In genomic region chr6:37985355-37985754, GRCh38 we compare ENCODE assay signal across 14 cellular contexts.
DNase-seq lines count a peak whose midpoint lies in the region; ATAC-seq and TF ChIP-seq lines count a peak whose summit lies in the region.
"Had no signal": no experiment of that assay in that cellular context is flagged by ENCODE, and none has a peak within 500 bp of the region (broad histone marks: within the 10 kb centered on the region; RNA-seq: fewer than 3 reads in every experiment).

No MANE protein-coding gene starts in this region.

- H3K27me3 Mint-ChIP-seq in activated T-cell treated with anti-CD3 and anti-CD28 coated beads, Interleukin-2, amount 50 U/mL, for 24 hours = no peaks in the 10 kb centered on the region

- H3K4me3 ChIP-seq in DND-41 (ENCODE audit: low read depth in 1 of 2, low read length in 2 of 2) (no peak overlapping the region), coronary artery (no peak overlapping the region), PC-9 (no peak overlapping the region)
- H3K4me3 ChIP-seq: lower lobe of right lung, MG63, neural progenitor cell had no signal

- H3K79me2 ChIP-seq in DND-41 (ENCODE audit: insufficient read depth, low read length) (peaks cover 79% of the 10 kb centered on the region), PC-9 (ENCODE audit: low read depth) (peaks cover 43% of the 10 kb centered on the region)

- no TSS peak for BruUV-seq in PC-9 (replicated peaks; lab: Mats Ljungman, UMichigan)

- H3K9me3 ChIP-seq in DND-41 (ENCODE audit: insufficient read depth, low read length, severe bottlenecking) (no peaks in the 10 kb centered on the region), PC-9 (ENCODE audit: insufficient read depth, low read depth) (0 out of 2 replicates have a peak, but pooled peaks cover 3% of the 10 kb centered on the region)
- H3K9me3 ChIP-seq: lower lobe of right lung, MG63 had no signal

- ATAC-seq in DND-41 (ENCODE audit: insufficient read depth, low read depth) = peak; percentile 57; the same call in 2 of the 3 replicates
- ATAC-seq: lower lobe of right lung had no signal

- DNase-seq in DND-41 = peak; percentile 26
- peak; percentile 8 for DNase-seq in SIG-M5 (lab: John Stamatoyannopoulos, UW)
- peak; percentile 57 for DNase-seq in activated T-cell treated with anti-CD3 and anti-CD28 coated beads, Interleukin-2, amount 50 U/mL, for 24 hours
- DNase-seq in stimulated activated CD4-positive, alpha-beta T cell treated with anti-CD3 and anti-CD28 coated beads, Interleukin-1b, Interleukin-23, amount 100 ng/mL, for 48 hours = peak; percentile 48
- no peak for DNase-seq in coronary artery (ENCODE audit: low spot score)
- DNase-seq in HuH-7 (ENCODE audit: low spot score) = no peak
- no peak for DNase-seq in PC-9
- no peak for DNase-seq in NCI-H446 (lab: John Stamatoyannopoulos, UW)
- DNase-seq: activated CD4-positive, CD25-positive, alpha-beta regulatory T cell treated with anti-CD3 and anti-CD28 coated beads, Interleukin-2, amount 50 U/mL, for 72 hours; anterior cingulate cortex; lower lobe of right lung; MG63; SW 1271 had no signal

- H3K27me3 ChIP-seq in DND-41 (ENCODE audit: insufficient read depth, low read length, poor library complexity) = no peaks in the 10 kb centered on the region
- no peaks in the 10 kb centered on the region for H3K27me3 ChIP-seq in PC-9 (ENCODE audit: insufficient read depth, low read depth)
- H3K27me3 ChIP-seq: MG63, neural progenitor cell had no signal

- H3F3A ChIP-seq in PC-9 (ENCODE audit: insufficient read depth, low read depth) = no peaks in the 10 kb centered on the region

- H3K36me3 Mint-ChIP-seq in activated T-cell treated with anti-CD3 and anti-CD28 coated beads, Interleukin-2, amount 50 U/mL, for 24 hours (ENCODE audit: low read depth) = peaks cover 3% of the 10 kb centered on the region
- H3K36me3 Mint-ChIP-seq: neural progenitor cell had no signal

- H3K4me2 ChIP-seq in DND-41 (ENCODE audit: insufficient read depth, low read length) (no peak overlapping the region), PC-9 (no peak overlapping the region)
- H3K4me2 ChIP-seq: neural progenitor cell had no signal

- TF ChIP-seq CTCF in DND-41 (IDR thresholded peaks at IDR 0.05; ENCODE audit: borderline replicate concordance, extremely low read depth, low read length, poor library complexity, severe bottlenecking) (no peak), coronary artery (IDR thresholded peaks at IDR 0.05) (no peak), PC-9 (conservative IDR thresholded peaks at IDR 0.05) (no peak)

- no peak overlapping the region for H3K27ac ChIP-seq in DND-41 (ENCODE audit: low read length)
- H3K27ac ChIP-seq in coronary artery = no peak overlapping the region
- no peak overlapping the region for H3K27ac ChIP-seq in PC-9
- H3K27ac ChIP-seq: lower lobe of right lung, neural progenitor cell had no signal

- H3K4me3 Mint-ChIP-seq in activated T-cell treated with anti-CD3 and anti-CD28 coated beads, Interleukin-2, amount 50 U/mL, for 24 hours = no peak overlapping the region
- H3K4me3 Mint-ChIP-seq: neural progenitor cell had no signal

- peak overlapping the region; percentile 68 for H3K27ac Mint-ChIP-seq in activated T-cell treated with anti-CD3 and anti-CD28 coated beads, Interleukin-2, amount 50 U/mL, for 24 hours
- H3K27ac Mint-ChIP-seq: neural progenitor cell had no signal

- H2AFZ ChIP-seq in DND-41 (ENCODE audit: low read depth, low read length) (no peak overlapping the region), PC-9 (no peak overlapping the region)
- H2AFZ ChIP-seq: neural progenitor cell had no signal

- no peaks in the 10 kb centered on the region for H3K9me3 Mint-ChIP-seq in activated T-cell treated with anti-CD3 and anti-CD28 coated beads, Interleukin-2, amount 50 U/mL, for 24 hours
- H3K9me3 Mint-ChIP-seq: neural progenitor cell had no signal

- peaks cover 32% of the 10 kb centered on the region for H4K20me1 ChIP-seq in DND-41 (ENCODE audit: insufficient read depth, low read length)
- H4K20me1 ChIP-seq in PC-9 (ENCODE audit: insufficient read depth) = peaks cover 44% of the 10 kb centered on the region

- no peak overlapping the region for H3K9ac ChIP-seq in DND-41 (ENCODE audit: low read depth, low read length)
- H3K9ac ChIP-seq: neural progenitor cell had no signal

- H3K4me1 ChIP-seq in DND-41 (ENCODE audit: insufficient read depth, low read length) = no peaks in the 10 kb centered on the region
- no peaks in the 10 kb centered on the region for H3K4me1 ChIP-seq in PC-9 (replicated peaks; ENCODE audit: insufficient read depth)

- CTCF ChIA-PET in PC-9 (lab: Charles Lee) = no interaction called here

- POLR2A ChIA-PET in PC-9 (lab: Charles Lee; ENCODE audit: unreplicated experiment) = no interaction called here

- H3K36me3 ChIP-seq in DND-41 (ENCODE audit: insufficient read depth, low read length) (no peaks in the 10 kb centered on the region), PC-9 (ENCODE audit: low read depth) (no peaks in the 10 kb centered on the region)
- H3K36me3 ChIP-seq: lower lobe of right lung, MG63, neural progenitor cell had no signal

- no peaks in the 10 kb centered on the region for H3K9me2 ChIP-seq in PC-9 (ENCODE audit: insufficient read depth)

- intact Hi-C loops in PC-9 (cut with micrococcal nuclease; ENCODE audit: unreplicated experiment) = no loop called here

- peaks cover 79% of the 10 kb centered on the region for H3K4me1 Mint-ChIP-seq in activated T-cell treated with anti-CD3 and anti-CD28 coated beads, Interleukin-2, amount 50 U/mL, for 24 hours (ENCODE audit: low read depth)

Comparison
In these comparisons a context has a peak if more than half of its experiments do, and no peak if none do; other contexts are left out.
1. DNase-seq: peak in DND-41 (single experiment), SIG-M5 (single experiment), activated T-cell treated with anti-CD3 and anti-CD28 coated beads, Interleukin-2, amount 50 U/mL, for 24 hours (single experiment) and stimulated activated CD4-positive, alpha-beta T cell treated with anti-CD3 and anti-CD28 coated beads, Interleukin-1b, Interleukin-23, amount 100 ng/mL, for 48 hours (single experiment); none in coronary artery (single experiment), HuH-7 (single experiment), PC-9 (0 of 2) and NCI-H446 (0 of 2).